In genomic region chr4:164945146-164945545, GRCh38 we compare ENCODE assay signal across 31 cellular contexts. TPM values are rescaled to one million over a fixed set of nuclear protein-coding genes. Genes with fewer than 3 reads are reported as not detected.
"Had no signal": no experiment of that assay in that cellular context is flagged by ENCODE, and none has a peak within 500 bp of the region (broad histone marks: within the 10 kb centered on the region; RNA-seq: fewer than 3 reads in every experiment).

No MANE protein-coding gene starts in this region.

- H3K36me3 ChIP-seq: colonic mucosa, gastrocnemius medialis, heart left ventricle, neutrophil, right lobe of liver, stomach, thyroid gland, vagina had no signal

- H3K4me3 Mint-ChIP-seq: dendritic cell treated with granulocyte-macrophage colony-stimulating factor and Interleukin-4, amounts not matched to agents 40 ng/mL and 50 ng/mL, for 4 days; endodermal cell; naive thymus-derived CD8-positive, alpha-beta T cell; nephron progenitor cell had no signal

- H3K4me1 ChIP-seq: colonic mucosa, gastrocnemius medialis, heart left ventricle, parathyroid adenoma, right lobe of liver, stomach, thyroid gland, vagina had no signal

- H3K27ac Mint-ChIP-seq: dendritic cell treated with granulocyte-macrophage colony-stimulating factor and Interleukin-4, amounts not matched to agents 40 ng/mL and 50 ng/mL, for 4 days; endodermal cell; naive thymus-derived CD8-positive, alpha-beta T cell; nephron progenitor cell; progenitor cell of endocrine pancreas had no signal

- H3K4me3 ChIP-seq: colonic mucosa, gastrocnemius medialis, heart left ventricle, hepatocyte, lung, right lobe of liver, smooth muscle cell, stomach, thyroid gland, vagina had no signal

- H3K4me2 ChIP-seq: hepatocyte, smooth muscle cell had no signal

- ATAC-seq: esophagus mucosa; gastrocnemius medialis; left lobe of liver; naive thymus-derived CD8-positive, alpha-beta T cell; right lobe of liver had no signal

- FAIRE-seq: kidney had no signal

- H3K27ac ChIP-seq: colonic mucosa, epithelial cell of prostate, gastrocnemius medialis, heart left ventricle, hepatocyte, neutrophil, parathyroid adenoma, right lobe of liver, stomach, thyroid gland, vagina had no signal

- H3K9me3 ChIP-seq: colonic mucosa, gastrocnemius medialis, heart left ventricle, neutrophil, right lobe of liver, stomach, thyroid gland, vagina had no signal

- DNase-seq: colonic mucosa; effector CD8-positive, alpha-beta T cell; endodermal cell; foreskin fibroblast; gastrocnemius medialis; heart left ventricle; kidney; mesenchymal stem cell; midbrain; naive thymus-derived CD8-positive, alpha-beta T cell; nephron progenitor cell; right lobe of liver; stimulated activated CD4-positive, alpha-beta T cell treated with anti-CD3 and anti-CD28 coated beads, Interleukin-12 subunit alpha, Interleukin-12 subunit beta, amount 100 ng/mL, for 4 hours; stimulated activated CD4-positive, alpha-beta T cell treated with anti-CD3 and anti-CD28 coated beads, Interleukin-1b, Interleukin-23, amount 100 ng/mL, for 48 hours; stimulated activated CD4-positive, alpha-beta T cell treated with anti-CD3 and anti-CD28 coated beads, Interleukin-4, amount 100 ng/mL, for 1 hour; stimulated activated CD8-positive, alpha-beta memory T cell treated with anti-CD3 and anti-CD28 coated beads, Interleukin-4, amount 100 ng/mL, for 48 hours; stimulated activated naive CD4-positive, alpha-beta T cell; stomach; thyroid gland; trophoblast cell had no signal

- H3K79me2 ChIP-seq: hepatocyte, parathyroid adenoma had no signal

- H3K27me3 ChIP-seq: colonic mucosa, gastrocnemius medialis, right lobe of liver, thyroid gland, vagina had no signal

- H3K9me3 Mint-ChIP-seq: dendritic cell treated with granulocyte-macrophage colony-stimulating factor and Interleukin-4, amounts not matched to agents 40 ng/mL and 50 ng/mL, for 4 days; endodermal cell; nephron progenitor cell had no signal

- H3K36me3 Mint-ChIP-seq: naive thymus-derived CD8-positive, alpha-beta T cell had no signal

- H3K9ac ChIP-seq: parathyroid adenoma had no signal

- H2AFZ ChIP-seq: hepatocyte, parathyroid adenoma had no signal

RNA-seq across cellular contexts. Expression of gene TRIM61, which starts 32.3 kb away (rescaled TPM):
- total RNA-seq: esophagus mucosa, hepatocyte, smooth muscle cell, vagina had no signal
- polyA plus RNA-seq: hepatocyte, smooth muscle cell had no signal
